15 cellular contexts compared by ENCODE assay signal in the genomic region with DNA sequence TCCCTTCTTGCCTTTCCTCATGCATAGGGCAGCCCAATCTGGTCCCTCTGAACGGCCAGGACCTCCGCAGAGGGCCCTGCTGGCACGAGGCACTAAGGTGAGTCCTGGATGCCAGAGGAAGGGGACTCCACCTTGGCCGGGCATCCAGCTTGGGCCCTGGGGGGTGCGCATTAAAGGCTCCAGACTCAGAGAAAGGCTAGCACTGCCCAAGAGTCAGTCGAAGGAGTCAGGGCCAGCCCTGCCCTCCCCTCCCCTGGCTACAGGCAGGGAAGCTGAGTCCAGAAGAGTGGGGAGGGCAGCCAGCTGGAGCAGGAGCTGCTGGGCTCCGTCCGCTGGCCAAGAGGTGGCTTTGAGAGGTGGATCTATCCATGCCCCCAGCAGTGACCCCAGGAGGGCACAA. TPM values are rescaled to one million over a fixed set of nuclear protein-coding genes. Genes with fewer than 3 reads are reported as not detected.
DNase-seq lines count a peak whose midpoint lies in the region; ATAC-seq, FAIRE-seq and TF ChIP-seq lines count a peak whose summit lies in the region.
"Had no signal": no experiment of that assay in that cellular context is flagged by ENCODE, and none has a peak within 500 bp of the region (broad histone marks: within the 10 kb centered on the region; RNA-seq: fewer than 3 reads in every experiment).

No MANE protein-coding gene starts in this region.

- H3K9ac ChIP-seq in NT2/D1 (ENCODE audit: insufficient read length, low read depth) (peak overlapping the region; percentile 12), kidney (ENCODE audit: low read length in 2 of 2) (no peak overlapping the region)

- WGBS in heart right ventricle, 2 donors, result 74 to 83% methylated on average over 8 of the region's 8 CpGs

- ATAC-seq in left ventricle myocardium superior, result no peak
- ATAC-seq in heart right ventricle, result no peak
- ATAC-seq in HG03097 (IDR thresholded peaks at IDR 0.05; ENCODE audit: low FRiP score, unreplicated experiment), result no peak
- ATAC-seq in HG02981 (IDR thresholded peaks at IDR 0.05; ENCODE audit: unreplicated experiment), result no peak

- no peak overlapping the region for H3K27ac ChIP-seq in heart right ventricle
- no peak overlapping the region for H3K27ac ChIP-seq in kidney (ENCODE audit: low read depth in 2 of 2, low read length in 2 of 2)

- H3K27me3 ChIP-seq in heart right ventricle (no peaks in the 10 kb centered on the region), NT2/D1 (ENCODE audit: insufficient read depth, insufficient read length) (peaks cover 6% of the 10 kb centered on the region)

- FAIRE-seq in kidney (lab: Jason Lieb, UNC), result no peak

- H3K4me3 ChIP-seq in heart right ventricle (no peak overlapping the region), NT2/D1 (ENCODE audit: insufficient read length, low read depth) (no peak overlapping the region), kidney (ENCODE audit: low read length in 2 of 2) (no peak overlapping the region)

- H3K4me1 ChIP-seq in heart right ventricle (peaks cover 16 to 49% (median 33%) of the 10 kb centered on the region in 9 donors), NT2/D1 (ENCODE audit: insufficient read depth, insufficient read length) (peaks cover 20% of the 10 kb centered on the region), kidney (ENCODE audit: control insufficient read depth in 1 of 2, insufficient read depth in 1 of 2, low read depth in 1 of 2, low read length in 2 of 2) (peaks cover 4 to 17% of the 10 kb centered on the region in 2 donors)

- H3K36me3 ChIP-seq in heart right ventricle (peaks cover 0 to 63% (median 34%) of the 10 kb centered on the region in 9 donors), NT2/D1 (ENCODE audit: insufficient read depth, insufficient read length, low read length) (peaks cover 55% of the 10 kb centered on the region), kidney (ENCODE audit: control insufficient read depth in 1 of 2, insufficient read depth in 2 of 2, low read length in 2 of 2) (no peaks in the 10 kb centered on the region)

- intact Hi-C loops in left ventricle myocardium superior (cut with micrococcal nuclease) (no loop called here), heart right ventricle (cut with DNase I) (loop anchor here in 4 of 10 donors (1.0 to 10.0 kb wide), 3 partner anchors 15 to 88 kb away; a partner anchor contains a TSS), kidney (cut with DNase I) (no loop called here)

- no peak for TF ChIP-seq CTCF in heart right ventricle (IDR thresholded peaks at IDR 0.05)
- TF ChIP-seq CTCF in kidney (IDR thresholded peaks at IDR 0.05; ENCODE audit: borderline replicate concordance, extremely low read depth, insufficient read depth), result no peak

- H3K9me3 ChIP-seq in heart right ventricle (no peaks in the 10 kb centered on the region), NT2/D1 (ENCODE audit: insufficient read depth, low read length) (peaks cover 8% of the 10 kb centered on the region; the same call in 1 of the 2 replicates), kidney (ENCODE audit: control insufficient read depth in 1 of 2, low read length in 2 of 2) (no peaks in the 10 kb centered on the region)
- H3K9me3 ChIP-seq: Caco-2 had no signal

- peak; percentile 23 for DNase-seq in left ventricle myocardium superior
- DNase-seq in heart right ventricle, result no peak
- no peak for DNase-seq in NT2/D1 (ENCODE audit: low read depth, low spot score)
- peak; percentile 69 for DNase-seq in kidney
- DNase-seq in DMS153 treated with DMSO at 0.1 percent for 48 hours (lab: John Stamatoyannopoulos, UW; ENCODE audit: unreplicated experiment), result no peak
- DNase-seq: 8988T, H7 had no signal

RNA-seq across cellular contexts. Expression of a gene that starts 2.8 kb away (rescaled TPM):
- total RNA-seq in left ventricle myocardium superior (2.3 TPM), heart right ventricle (1 to 10 TPM in 8 of 10 donors, under 1 TPM in 2; 0.49 to 2.8 (median 1.8) TPM), kidney (7.6 TPM)
- polyA plus RNA-seq in heart right ventricle (1 to 10 TPM; 4.2 to 5.4 TPM), kidney (ENCODE audit: insufficient read depth, low read depth, low replicate concordance) (11.8 TPM)

RNA-seq across cellular contexts. Expression of a gene that starts 9.6 kb away (rescaled TPM):
- total RNA-seq in left ventricle myocardium superior (84.2 TPM), heart right ventricle (100 to 1,000 TPM in 1 of 10 donors, 10 to 100 TPM in 9; 46.7 to 146 (median 58.5) TPM), kidney (152 TPM)
- polyA plus RNA-seq in heart right ventricle (100 to 1,000 TPM; 144 to 305 TPM), kidney (ENCODE audit: insufficient read depth, low read depth, low replicate concordance) (68.4 TPM)

RNA-seq across cellular contexts. Expression of a gene that starts 17.9 kb away (rescaled TPM):
- total RNA-seq in left ventricle myocardium superior, result 1.1 TPM
- total RNA-seq in heart right ventricle, result 1 to 10 TPM in 1 of 10 donors, under 1 TPM in 8, not detected in 1; 0.23 to 1.9 (median 0.46) TPM
- polyA plus RNA-seq in heart right ventricle, result 1 to 10 TPM in 1 of 2 donors, under 1 TPM in 1; 0.95 to 1.8 TPM
- total RNA-seq in kidney, result 1.7 TPM
- 1.2 TPM for polyA plus RNA-seq in kidney (ENCODE audit: insufficient read depth, low read depth, low replicate concordance)

RNA-seq across cellular contexts. Expression of a gene that starts 27.1 kb away (rescaled TPM):
- total RNA-seq in left ventricle myocardium superior (not detected), heart right ventricle (not detected), kidney (not detected)
- polyA plus RNA-seq in heart right ventricle (under 1 TPM in 1 of 2 donors, not detected in 1; 0.29 TPM), kidney (ENCODE audit: insufficient read depth, low read depth, low replicate concordance) (not detected)
- total RNA-seq: A673, Caco-2, Daoy, GM23338, H7 had no signal
- polyA plus RNA-seq: AG04450; CD4-positive, CD25-positive, alpha-beta regulatory T cell; GM23338 had no signal

RNA-seq across cellular contexts. Expression of a gene that starts 27.2 kb away (rescaled TPM):
- total RNA-seq in left ventricle myocardium superior (0.37 TPM), heart right ventricle (under 1 TPM in 9 of 10 donors, not detected in 1; 0.15 to 0.67 (median 0.30) TPM), kidney (1.4 TPM)
- polyA plus RNA-seq in heart right ventricle (1 to 10 TPM in 1 of 2 donors, under 1 TPM in 1; 0.38 to 1.8 TPM), kidney (ENCODE audit: insufficient read depth, low read depth, low replicate concordance) (0.43 TPM)
- total RNA-seq: Daoy, GM23338 had no signal
- polyA plus RNA-seq: CD4-positive, CD25-positive, alpha-beta regulatory T cell had no signal

Comparison
In these comparisons a context has a peak if more than half of its experiments do, and no peak if none do; other contexts are left out.
1. DNase-seq: peak in left ventricle myocardium superior (single experiment) and kidney (single experiment); none in heart right ventricle (0 of 2), NT2/D1 (single experiment) and DMS153 treated with DMSO at 0.1 percent for 48 hours (single experiment).